19 cellular contexts compared by ENCODE assay signal in the genomic region with DNA sequence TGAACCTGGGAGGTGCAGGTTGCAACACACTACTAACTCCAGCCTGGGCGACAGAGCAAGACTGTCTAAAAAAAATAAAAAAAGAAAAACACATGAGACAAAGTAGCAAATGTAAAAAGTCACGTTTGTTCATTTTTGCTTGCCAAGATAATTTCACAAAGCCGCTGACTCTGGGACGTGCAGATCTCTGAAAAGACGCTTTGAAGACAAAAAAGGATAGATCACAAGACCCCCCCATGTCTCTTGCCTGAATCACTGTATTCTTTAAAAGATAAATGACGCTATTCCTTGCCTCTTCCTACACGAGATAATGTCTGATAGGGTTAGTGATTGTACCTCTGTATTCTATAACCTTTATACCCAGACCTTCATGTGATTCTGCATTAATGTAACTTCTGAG.
"Had no signal": no experiment of that assay in that cellular context is flagged by ENCODE, and none has a peak within 500 bp of the region (broad histone marks: within the 10 kb centered on the region; RNA-seq: fewer than 3 reads in every experiment).

No MANE protein-coding gene starts in this region.

- H3K9me3 Mint-ChIP-seq: mesothelial cell of epicardium had no signal

- H3K27ac ChIP-seq: coronary artery, dorsolateral prefrontal cortex, esophagus muscularis mucosa, foreskin keratinocyte, gastrocnemius medialis, heart right ventricle, left lung, lower lobe of right lung had no signal

- H3K36me3 Mint-ChIP-seq: mesothelial cell of epicardium had no signal

- H3K27ac Mint-ChIP-seq: mesothelial cell of epicardium had no signal

- H3K4me3 Mint-ChIP-seq: mesothelial cell of epicardium had no signal

- H3K4me1 Mint-ChIP-seq: mesothelial cell of epicardium had no signal

- DNase-seq: dermis blood vessel endothelial cell; dorsolateral prefrontal cortex; effector CD4-positive, alpha-beta T cell; effector memory CD4-positive, alpha-beta T cell; foreskin keratinocyte; gastrocnemius medialis; glutamatergic neuron; head of caudate nucleus; heart right ventricle; hippocampal formation; left cardiac atrium; left lung; left ventricle myocardium superior; lower lobe of right lung; mesenchymal stem cell; mucosa of descending colon had no signal

- ATAC-seq: foreskin keratinocyte, gastrocnemius medialis, heart right ventricle, left cardiac atrium, left lung, left ventricle myocardium superior, lower lobe of right lung, mucosa of descending colon had no signal
